Comparison of ENCODE assay signal across 1 cellular context in genomic region chr1:5954964-5955363, GRCh38.
A peak's percentile ranks its signal among the peaks of the same experiment; 100 is the strongest.
TF ChIP-seq lines count a peak whose summit lies in the region.

No MANE protein-coding gene starts in this region.

TF ChIP-seq in GM12878, 131 proteins besides CTCF, POLR2A, EP300 and RAD21 (continued from another document and continues in another):
- TF ChIP-seq TCF7 (IDR thresholded peaks at IDR 0.05; ENCODE audit: borderline replicate concordance) (no peak; the same call in 1 of the 2 replicates), FOXM1 (IDR thresholded peaks at IDR 0.05; ENCODE audit: low read depth, low read length) (no peak), IRF4 (IDR thresholded peaks at IDR 0.05; ENCODE audit: low read depth, low read length) (peak; percentile 57; the same call in 1 of the 2 replicates), ZNF24 (IDR thresholded peaks at IDR 0.05) (no peak), STAT1 (conservative IDR thresholded peaks at IDR 0.05) (no peak), ASH2L (IDR thresholded peaks at IDR 0.05; ENCODE audit: borderline replicate concordance, low read depth) (no peak), SIN3A (IDR thresholded peaks at IDR 0.05; ENCODE audit: low read depth, low read length) (no peak), RUNX3 (IDR thresholded peaks at IDR 0.05; ENCODE audit: low read length) (peak; percentile 89), ESRRA (IDR thresholded peaks at IDR 0.05; ENCODE audit: low read length) (no peak), USF2 (IDR thresholded peaks at IDR 0.05; ENCODE audit: borderline replicate concordance, low read depth, low read length) (no peak), MEF2B (IDR thresholded peaks at IDR 0.05; ENCODE audit: partially characterized antibody, poor library complexity, severe bottlenecking) (no peak), PAX5 (IDR thresholded peaks at IDR 0.05; ENCODE audit: borderline replicate concordance, low read depth, low read length) (no peak), BCL3 (IDR thresholded peaks at IDR 0.05; ENCODE audit: borderline replicate concordance, insufficient read depth, low read depth, low read length, poor library complexity, severe bottlenecking) (no peak), HCFC1 (IDR thresholded peaks at IDR 0.05; ENCODE audit: low read length) (no peak), ETV6 (conservative IDR thresholded peaks at IDR 0.05 in 1 of 2, IDR thresholded peaks at IDR 0.05 in 1 of 2; ENCODE audit: borderline replicate concordance in 1 of 2, low read depth in 1 of 2) (peak in 1 of 2 experiments; percentile 38; a peak in 1 of 4 replicates), SRF (IDR thresholded peaks at IDR 0.05; ENCODE audit: low read depth in 2 of 2, low read length in 2 of 2) (no peak), SMAD5 (IDR thresholded peaks at IDR 0.05; ENCODE audit: low read depth) (no peak), SKIL (IDR thresholded peaks at IDR 0.05; ENCODE audit: low read depth, poor library complexity, severe bottlenecking) (no peak), ZBTB40 (IDR thresholded peaks at IDR 0.05; ENCODE audit: borderline replicate concordance) (no peak), SUZ12 (IDR thresholded peaks at IDR 0.05; ENCODE audit: unreplicated experiment) (no peak), PML (IDR thresholded peaks at IDR 0.05; ENCODE audit: low read length) (no peak), E2F8 (IDR thresholded peaks at IDR 0.05; ENCODE audit: low read depth, partially characterized antibody) (no peak), NFIC (IDR thresholded peaks at IDR 0.05; ENCODE audit: low read depth, low read length) (peak; percentile 57), RFX5 (IDR thresholded peaks at IDR 0.05; ENCODE audit: low read depth, low read length) (no peak), NFYA (IDR thresholded peaks at IDR 0.05; ENCODE audit: borderline replicate concordance, low read depth, low read length) (no peak), CBX5 (IDR thresholded peaks at IDR 0.05; ENCODE audit: low read depth) (no peak), ZZZ3 (IDR thresholded peaks at IDR 0.05; ENCODE audit: control insufficient read depth, insufficient read length, low read depth) (no peak), ZBTB4 (CRISPR knock-in tag; IDR thresholded peaks at IDR 0.05) (no peak), ZBTB11 (CRISPR knock-in tag; IDR thresholded peaks at IDR 0.05) (no peak), BHLHE40 (IDR thresholded peaks at IDR 0.05; ENCODE audit: borderline replicate concordance in 1 of 2, low read depth in 2 of 2, low read length in 1 of 2) (no peak), YY1 (IDR thresholded peaks at IDR 0.05; ENCODE audit: low read depth, low read length) (no peak), SPI1 (IDR thresholded peaks at IDR 0.05; ENCODE audit: borderline replicate concordance, insufficient read depth, low read depth, low read length) (0 out of 2 replicates have a peak, but pooled peaks have one; percentile 3), RAD51 (IDR thresholded peaks at IDR 0.05) (no peak), NR2F1 (conservative IDR thresholded peaks at IDR 0.05) (no peak), CREM (IDR thresholded peaks at IDR 0.05; ENCODE audit: low read depth) (0 out of 2 replicates have a peak, but pooled peaks have one; percentile 21), KDM1A (IDR thresholded peaks at IDR 0.05; ENCODE audit: borderline replicate concordance) (no peak), CHD1 (IDR thresholded peaks at IDR 0.05; ENCODE audit: low read depth, low read length) (no peak), CBX3 (IDR thresholded peaks at IDR 0.05; ENCODE audit: borderline replicate concordance, low read depth) (no peak), PRDM15 (CRISPR knock-in tag; IDR thresholded peaks at IDR 0.05) (no peak)
